In the genomic region with DNA sequence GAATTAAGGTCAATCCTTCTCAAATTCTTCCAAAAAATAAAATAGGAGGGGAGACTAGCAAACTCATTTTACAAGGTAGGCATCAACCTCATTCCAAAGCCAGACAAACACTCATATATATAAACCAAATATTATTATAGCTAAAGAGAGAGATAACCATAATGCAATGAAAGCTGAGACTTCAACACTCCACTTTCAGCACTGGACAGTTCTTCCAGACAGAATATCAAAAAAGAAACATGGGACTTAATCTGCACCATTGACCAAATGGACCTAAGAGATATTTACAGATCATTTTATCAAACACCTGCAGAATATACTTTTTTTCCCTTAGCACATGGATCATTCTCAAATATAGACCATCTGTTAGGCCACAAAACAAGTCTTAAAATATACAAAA, we compare ENCODE assay signal across 21 cellular contexts. TPM values are rescaled to one million over a fixed set of nuclear protein-coding genes. Genes with fewer than 3 reads are reported as not detected.
DNase-seq lines count a peak whose midpoint lies in the region; ATAC-seq, FAIRE-seq and TF ChIP-seq lines count a peak whose summit lies in the region.
"Had no signal": no experiment of that assay in that cellular context is flagged by ENCODE, and none has a peak within 500 bp of the region (broad histone marks: within the 10 kb centered on the region; RNA-seq: fewer than 3 reads in every experiment).

No MANE protein-coding gene starts in this region.

- POLR2A ChIA-PET in SK-N-SH (lab: Yijun Ruan, JAX) = no interaction called here
- POLR2A ChIA-PET in GM12878 (lab: Charles Lee) = no interaction called here

- TF ChIP-seq CTCF in SK-N-SH (IDR thresholded peaks at IDR 0.05) = no peak
- TF ChIP-seq CTCF in GM12878 (IDR thresholded peaks at IDR 0.05 in 2 of 3, conservative IDR thresholded peaks at IDR 0.05 in 1 of 3; ENCODE audit: control insufficient read depth in 2 of 3, extremely low read depth in 1 of 3, insufficient read depth in 1 of 3, low read depth in 3 of 3, low read length in 3 of 3) = no peak

- RAD21 ChIA-PET in GM12878 (lab: Charles Lee; ENCODE audit: unreplicated experiment) = no interaction called here

- TF ChIP-seq EP300 in SK-N-SH (IDR thresholded peaks at IDR 0.05; ENCODE audit: borderline replicate concordance in 1 of 2, low read depth in 1 of 2, low read length in 1 of 2) (no peak), Ishikawa (IDR thresholded peaks at IDR 0.05; ENCODE audit: borderline replicate concordance) (no peak), GM12878 (IDR thresholded peaks at IDR 0.05; ENCODE audit: borderline replicate concordance in 1 of 2, control insufficient read depth in 1 of 2, low read depth in 2 of 2, low read length in 2 of 2) (no peak)

- no peak for FAIRE-seq in GM12878 (lab: Jason Lieb, UNC)
- FAIRE-seq: GM12891, H1 had no signal

- no peaks in the 10 kb centered on the region for H3F3A ChIP-seq in SK-N-SH (replicated peaks; ENCODE audit: insufficient read depth)

- H3K9me3 ChIP-seq in SK-N-SH (no peaks in the 10 kb centered on the region), GM12878 (replicated peaks; ENCODE audit: control insufficient read depth, insufficient read depth, low read length) (no peaks in the 10 kb centered on the region)
- H3K9me3 ChIP-seq: BLaER1 had no signal

- H3K4me1 ChIP-seq in SK-N-SH (ENCODE audit: control insufficient read depth in 1 of 2, insufficient read depth in 2 of 2, low read depth in 1 of 2, low read length in 1 of 2) (no peaks in the 10 kb centered on the region), GM12878 (ENCODE audit: control insufficient read depth, insufficient read depth, low read length) (no peaks in the 10 kb centered on the region)
- H3K4me1 ChIP-seq: BLaER1 had no signal

- ATAC-seq in SK-N-SH treated with all-trans-retinoic acid at 6 μM for 48 hours = no peak
- no peak for ATAC-seq in GM12878
- ATAC-seq in GM18907 (IDR thresholded peaks at IDR 0.05; ENCODE audit: unreplicated experiment) = no peak

- CTCF ChIA-PET in SK-N-SH (lab: Yijun Ruan, JAX) (no interaction called here), GM12878 (lab: Yijun Ruan, JAX) (no interaction called here)

- H3K27ac ChIP-seq in SK-N-SH (ENCODE audit: low read depth in 2 of 2, low read length in 1 of 2) (no peak overlapping the region), GM12878 (ENCODE audit: control insufficient read depth, insufficient read depth) (no peak overlapping the region)
- H3K27ac ChIP-seq: 22Rv1, BLaER1, HL-60 had no signal

- no peak for TF ChIP-seq POLR2A in GM12878 (IDR thresholded peaks at IDR 0.05; ENCODE audit: low read depth, low read length)

- H3K79me2 ChIP-seq in SK-N-SH (ENCODE audit: insufficient read depth) (no peaks in the 10 kb centered on the region), GM12878 (ENCODE audit: control insufficient read depth, insufficient read depth, low read length) (no peaks in the 10 kb centered on the region)

- BruUV-seq in GM12878 (replicated peaks; lab: Mats Ljungman, UMichigan) = no TSS peak

- H3K9me2 ChIP-seq in SK-N-SH = no peaks in the 10 kb centered on the region; the same call in 1 of the 2 replicates

- H3K4me3 ChIP-seq in SK-N-SH (ENCODE audit: low read depth in 2 of 2, low read length in 1 of 2) = no peak overlapping the region
- no peak overlapping the region for H3K4me3 ChIP-seq in GM12878
- H3K4me3 ChIP-seq: BLaER1 had no signal

- no peaks in the 10 kb centered on the region for H4K20me1 ChIP-seq in SK-N-SH (ENCODE audit: insufficient read depth)
- H4K20me1 ChIP-seq in GM12878 (ENCODE audit: control insufficient read depth, insufficient read depth) = no peaks in the 10 kb centered on the region
- H4K20me1 ChIP-seq: BLaER1 had no signal

- H3K9ac ChIP-seq in SK-N-SH (no peak overlapping the region), GM12878 (ENCODE audit: control insufficient read depth, insufficient read depth, low read length) (no peak overlapping the region)
- H3K9ac ChIP-seq: BLaER1 had no signal

- H3K27me3 ChIP-seq in SK-N-SH (ENCODE audit: insufficient read depth) = peaks cover 8% of the 10 kb centered on the region; the same call in 1 of the 2 replicates
- H3K27me3 ChIP-seq in GM12878 (replicated peaks in 1 of 2; ENCODE audit: control insufficient read depth in 2 of 2, insufficient read depth in 2 of 2, low read length in 1 of 2) = no peaks in the 10 kb centered on the region

- no peak overlapping the region for H3K4me2 ChIP-seq in SK-N-SH
- H3K4me2 ChIP-seq in GM12878 (ENCODE audit: control insufficient read depth, insufficient read depth) = no peak overlapping the region
- H3K4me2 ChIP-seq: BLaER1 had no signal

- H3K36me3 ChIP-seq in SK-N-SH (replicated peaks in 1 of 2; ENCODE audit: control insufficient read depth in 1 of 2, insufficient read depth in 2 of 2, low read length in 1 of 2) (no peaks in the 10 kb centered on the region), GM12878 (ENCODE audit: control insufficient read depth in 2 of 2, insufficient read depth in 2 of 2, low read length in 1 of 2) (no peaks in the 10 kb centered on the region)
- H3K36me3 ChIP-seq: BLaER1 had no signal

- SMC1A ChIA-PET in GM12878 (lab: Charles Lee; ENCODE audit: uncharacterized antibody, unreplicated experiment) = interaction anchor here (0.5 to 0.7 kb wide), 2 partner anchors 12 to 160 kb away, joined by 3 read pairs; no protein-coding TSS in a partner anchor

- TF ChIP-seq RAD21 in SK-N-SH (IDR thresholded peaks at IDR 0.05; ENCODE audit: low read length) (no peak), Ishikawa (IDR thresholded peaks at IDR 0.05; ENCODE audit: low read depth) (no peak), GM12878 (IDR thresholded peaks at IDR 0.05; ENCODE audit: insufficient read depth, low read depth, low read length) (no peak)

- intact Hi-C loops in GM12878 (cut with micrococcal nuclease; ENCODE audit: unreplicated experiment) = no loop called here

- DNase-seq in SK-N-SH = no peak
- DNase-seq in GM12878 (ENCODE audit: low read depth, low spot score) = no peak
- DNase-seq in NCI-H1694 (lab: John Stamatoyannopoulos, UW) = no peak
- no peak for DNase-seq in stimulated activated CD4-positive, alpha-beta T cell treated with anti-CD3 and anti-CD28 coated beads, Interleukin-4, amount 100 ng/mL, for 4 hours
- DNase-seq: Calu3; CD4-positive, alpha-beta memory T cell; DMS79 treated with DMSO at 0.1 percent for 48 hours; EL; H9; IMR-90; KBM-7 had no signal

- in situ Hi-C loops in GM12878 (cut with MboI) = no loop called here

- no peak overlapping the region for H2AFZ ChIP-seq in SK-N-SH (ENCODE audit: low read depth)
- no peak overlapping the region for H2AFZ ChIP-seq in GM12878 (ENCODE audit: control insufficient read depth, low read depth, low read length)

TF ChIP-seq in SK-N-SH, 30 proteins besides CTCF, POLR2A, EP300 and RAD21 (continues in another document):
- TF ChIP-seq, protein P1, sequence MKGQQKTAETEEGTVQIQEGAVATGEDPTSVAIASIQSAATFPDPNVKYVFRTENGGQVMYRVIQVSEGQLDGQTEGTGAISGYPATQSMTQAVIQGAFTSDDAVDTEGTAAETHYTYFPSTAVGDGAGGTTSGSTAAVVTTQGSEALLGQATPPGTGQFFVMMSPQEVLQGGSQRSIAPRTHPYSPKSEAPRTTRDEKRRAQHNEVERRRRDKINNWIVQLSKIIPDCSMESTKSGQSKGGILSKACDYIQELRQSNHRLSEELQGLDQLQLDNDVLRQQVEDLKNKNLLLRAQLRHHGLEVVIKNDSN (IDR thresholded peaks at IDR 0.05; ENCODE audit: borderline replicate concordance, low read depth) = no peak

TF ChIP-seq in SK-N-SH treated with all-trans-retinoic acid at 6 μM for 48 hours, 23 proteins besides CTCF, POLR2A, EP300 and RAD21 (continues in another document):
- TF ChIP-seq ZFP30 (CRISPR knock-in tag; IDR thresholded peaks at IDR 0.05) (no peak), TCF4 (CRISPR knock-in tag; IDR thresholded peaks at IDR 0.05; ENCODE audit: borderline replicate concordance) (no peak), RARB (CRISPR knock-in tag; IDR thresholded peaks at IDR 0.05) (no peak)

TF ChIP-seq in Ishikawa, 13 proteins besides CTCF, POLR2A, EP300 and RAD21 (continues in another document):
- no peak for TF ChIP-seq FOXM1 (IDR thresholded peaks at IDR 0.05; ENCODE audit: borderline replicate concordance, low read depth)

TF ChIP-seq in GM12878, 131 proteins besides CTCF, POLR2A, EP300 and RAD21 (continues in another document):
- TF ChIP-seq, protein P2, sequence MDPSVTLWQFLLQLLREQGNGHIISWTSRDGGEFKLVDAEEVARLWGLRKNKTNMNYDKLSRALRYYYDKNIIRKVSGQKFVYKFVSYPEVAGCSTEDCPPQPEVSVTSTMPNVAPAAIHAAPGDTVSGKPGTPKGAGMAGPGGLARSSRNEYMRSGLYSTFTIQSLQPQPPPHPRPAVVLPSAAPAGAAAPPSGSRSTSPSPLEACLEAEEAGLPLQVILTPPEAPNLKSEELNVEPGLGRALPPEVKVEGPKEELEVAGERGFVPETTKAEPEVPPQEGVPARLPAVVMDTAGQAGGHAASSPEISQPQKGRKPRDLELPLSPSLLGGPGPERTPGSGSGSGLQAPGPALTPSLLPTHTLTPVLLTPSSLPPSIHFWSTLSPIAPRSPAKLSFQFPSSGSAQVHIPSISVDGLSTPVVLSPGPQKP (IDR thresholded peaks at IDR 0.05; ENCODE audit: low read depth, low read length) = no peak
- TF ChIP-seq MEF2B (IDR thresholded peaks at IDR 0.05; ENCODE audit: partially characterized antibody, poor library complexity, severe bottlenecking) = no peak

RNA-seq across cellular contexts. Expression of gene EDA2R, which starts 15.5 kb away (rescaled TPM):
- polyA plus RNA-seq in SK-N-SH (2012; rRNA removed) (23.0 and 41.0 TPM in 2 replicates), GM12878 (2011; rRNA removed) (33.5 and 35.3 TPM in 2 replicates), GM12878 (2014; fragmentation: Illumina TruSeq; extraction: Trizol) (10.8 and 11.7 TPM in 2 replicates), GM12878 (2014; fragmentation: Nextera tagmentation; extraction: Ambion mirVana) (1 to 10 TPM; 3.3 to 3.5 TPM), GM12878 (2014; rRNA removed) (6.2 and 7.3 TPM in 2 replicates), GM12878 (2016; fragmentation: Nextera tagmentation; extraction: Ambion mirVana) (10 to 100 TPM; 11.4 to 12.1 TPM)
- polyA plus RNA-seq in SK-N-SH (2012; cell fraction: cytosol; rRNA removed) = 20.1 and 23.4 TPM in 2 replicates
- 62.3 and 97.8 TPM in 2 replicates for polyA plus RNA-seq in SK-N-SH (2012; cell fraction: nucleus; rRNA removed)
- total RNA-seq in GM12878 (2013; cell fraction: nucleolus; rRNA removed) = 39.4 and 42.1 TPM in 2 replicates
- total RNA-seq in GM12878 (2014; rRNA removed) (8.7 and 9.3 TPM in 2 replicates), GM12878 (2014; rRNA removed; fragmentation: Illumina TruSeq; extraction: Trizol) (8.1 and 8.7 TPM in 2 replicates), GM12878 (2021) (8.1 and 8.4 TPM in 2 replicates)
- polyA plus RNA-seq in GM12878 (2011; ENCODE audit: low read depth) = 4.3 TPM
- polyA plus RNA-seq in GM12878 (2011; cell fraction: cytosol; rRNA removed) = 16.2 and 18.1 TPM in 2 replicates
- 51.1 and 92.8 TPM in 2 replicates for polyA plus RNA-seq in GM12878 (2011; cell fraction: nucleus; rRNA removed)
- polyA plus RNA-seq in GM12878 (2012) = 5.3 and 6.9 TPM in 2 replicates
- polyA minus RNA-seq in GM12878 (2011; rRNA and poly(A)+ RNA removed) = 26.8 and 31.5 TPM in 2 replicates
- polyA minus RNA-seq in GM12878 (2011; cell fraction: cytosol; rRNA and poly(A)+ RNA removed) = 4.9 and 7.6 TPM in 2 replicates
- polyA minus RNA-seq in GM12878 (2011; cell fraction: nucleus; rRNA and poly(A)+ RNA removed) = 22.6 and 24.0 TPM in 2 replicates
- total RNA-seq: A673, Calu3 had no signal
- polyA plus RNA-seq: CD14-positive monocyte had no signal

Comparison
In these comparisons a context has a peak if more than half of its experiments do, and no peak if none do; other contexts are left out.
1. Of the 26 proteins assayed by ChIP-seq in both GM12878 and SK-N-SH: peak only in GM12878: none; only in SK-N-SH: none; in both: REST; in neither: 25.